8 cellular contexts compared by ENCODE assay signal in the genomic region with DNA sequence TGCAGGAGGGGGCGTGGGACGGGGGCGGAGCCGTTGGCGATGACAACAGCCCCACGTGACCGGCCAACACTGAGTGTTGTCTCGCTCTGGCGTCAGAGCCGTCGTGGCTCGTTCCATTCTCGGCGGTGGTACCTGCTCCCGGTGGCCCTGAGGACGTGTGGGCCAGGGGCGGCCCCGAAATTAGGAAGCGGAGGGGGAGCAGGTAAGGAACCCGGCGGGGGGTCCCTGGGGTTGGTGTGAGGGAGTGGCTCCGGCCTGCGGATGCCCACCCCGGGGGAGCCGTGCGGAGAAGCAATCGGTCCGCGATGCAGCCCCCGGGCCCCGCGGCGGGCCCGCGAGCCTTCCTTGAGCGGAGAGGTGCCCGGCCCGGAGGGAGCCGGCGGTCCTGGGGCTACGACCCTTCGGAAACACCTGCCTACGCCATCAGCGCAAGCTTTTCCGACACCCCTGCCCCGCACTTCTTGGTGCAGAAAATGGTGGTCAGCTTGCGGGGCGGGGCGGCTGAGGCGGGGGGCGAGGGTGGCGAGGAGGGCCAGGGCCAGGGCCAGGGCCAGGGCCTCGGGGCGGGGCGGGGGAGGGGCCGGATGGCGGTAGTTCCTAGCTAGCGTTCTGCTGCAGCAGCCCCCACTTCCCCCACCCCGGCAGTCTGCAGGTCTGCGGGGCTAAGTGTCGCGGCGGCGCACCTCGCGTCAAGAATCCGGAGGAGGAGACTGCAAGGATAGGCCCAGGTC. TPM values are rescaled to one million over a fixed set of nuclear protein-coding genes. Genes with fewer than 3 reads are reported as not detected.
DNase-seq lines count a peak whose midpoint lies in the region; ATAC-seq and TF ChIP-seq lines count a peak whose summit lies in the region.

Gene BEX4, plus strand, starts transcription at position 72 of the 731 bp plus-strand sequence. CDS start 1,046 bp downstream, outside the sequence.

- H3K9me3 Mint-ChIP-seq in CD4-positive, alpha-beta memory T cell, result no peaks in the 10 kb centered on the region
- no peaks in the 10 kb centered on the region for H3K9me3 Mint-ChIP-seq in activated naive CD4-positive, alpha-beta T cell treated with anti-CD3 and anti-CD28 coated beads, Interleukin-2, amount 10 ng/mL, durations not matched to agents 7 days and 5 days

- H3K27ac Mint-ChIP-seq in CD4-positive, alpha-beta memory T cell, result peak within 1 kb of the TSS; percentile 74 to 95 (median 90)
- peak within 1 kb of the TSS; percentile 87 for H3K27ac Mint-ChIP-seq in activated naive CD4-positive, alpha-beta T cell treated with anti-CD3 and anti-CD28 coated beads, Interleukin-2, amount 10 ng/mL, durations not matched to agents 7 days and 5 days

- CTCF ChIA-PET in CD4-positive, alpha-beta memory T cell (lab: Charles Lee; ENCODE audit: partially characterized antibody), result interaction anchor here (1.2 kb wide), 1 partner anchor 249 kb away, joined by 3 read pairs; no protein-coding TSS in a partner anchor
- CTCF ChIA-PET in activated naive CD4-positive, alpha-beta T cell treated with anti-CD3 and anti-CD28 coated beads, Interleukin-2, amount 10 ng/mL, durations not matched to agents 7 days and 5 days (lab: Charles Lee), result no interaction called here

- H3K36me3 Mint-ChIP-seq in CD4-positive, alpha-beta memory T cell, result peaks cover 3 to 10% of the 10 kb centered on the region in 2 donors
- H3K36me3 Mint-ChIP-seq in activated naive CD4-positive, alpha-beta T cell treated with anti-CD3 and anti-CD28 coated beads, Interleukin-2, amount 10 ng/mL, durations not matched to agents 7 days and 5 days, result peaks cover 8% of the 10 kb centered on the region

- intact Hi-C loops in CD4-positive, alpha-beta memory T cell (cut with micrococcal nuclease), result loop anchor here (2.0 to 10.0 kb wide), 4 partner anchors 40 to 472 kb away; partner anchors contain the start of genes BEX2, MORF4L2 and TCEAL8

- H3K4me3 ChIP-seq in CD4-positive, alpha-beta memory T cell (ENCODE audit: low read length in 2 of 2), result peak within 1 kb of the TSS; percentile 9 to 17
- H3K4me3 ChIP-seq in SJSA1, result peak within 1 kb of the TSS; percentile 31

- no peaks in the 10 kb centered on the region for H3K27me3 ChIP-seq in CD4-positive, alpha-beta memory T cell (ENCODE audit: insufficient read depth, low read length)
- H3K27me3 ChIP-seq in SJSA1 (replicated peaks), result no peaks in the 10 kb centered on the region

- DNase-seq in CD4-positive, alpha-beta memory T cell, result peak; percentile 76 to 83 (median 78)
- DNase-seq in SJSA1 (ENCODE audit: low read depth in 1 of 2, low spot score in 2 of 2), result peak; percentile 1 to 43
- DNase-seq in activated naive CD4-positive, alpha-beta T cell treated with anti-CD3 and anti-CD28 coated beads, Interleukin-2, amount 10 ng/mL, durations not matched to agents 7 days and 5 days, result peak; percentile 89
- DNase-seq in germinal center (ENCODE audit: low spot score), result peak; percentile 80
- peak; percentile 65 for DNase-seq in occipital lobe (lab: John Stamatoyannopoulos, UW)

- no peak for TF ChIP-seq CTCF in subcutaneous adipose tissue (IDR thresholded peaks at IDR 0.05; ENCODE audit: low read depth)

- ATAC-seq in GM19438 (IDR thresholded peaks at IDR 0.05; ENCODE audit: low read depth, unreplicated experiment), result peak; percentile 93
- ATAC-seq in HG03558 (IDR thresholded peaks at IDR 0.05; ENCODE audit: extremely low read depth, unreplicated experiment), result peak; percentile 71

- POLR2A ChIA-PET in CD4-positive, alpha-beta memory T cell (lab: Charles Lee; ENCODE audit: partially characterized antibody), result interaction anchor here (0.7 to 1.8 kb wide), 4 partner anchors 39 to 249 kb away, joined by 4 to 10 read pairs (median 6); partner anchors contain the start of genes BEX2 and TCEAL8

- H3K4me1 Mint-ChIP-seq in CD4-positive, alpha-beta memory T cell, result peaks cover 0 to 17% (median 4%) of the 10 kb centered on the region in 4 donors
- H3K4me1 Mint-ChIP-seq in activated naive CD4-positive, alpha-beta T cell treated with anti-CD3 and anti-CD28 coated beads, Interleukin-2, amount 10 ng/mL, durations not matched to agents 7 days and 5 days, result peaks cover 8% of the 10 kb centered on the region

- peaks cover 0 to 1% of the 10 kb centered on the region in 2 donors for H3K27me3 Mint-ChIP-seq in CD4-positive, alpha-beta memory T cell
- H3K27me3 Mint-ChIP-seq in activated naive CD4-positive, alpha-beta T cell treated with anti-CD3 and anti-CD28 coated beads, Interleukin-2, amount 10 ng/mL, durations not matched to agents 7 days and 5 days, result peaks cover 10% of the 10 kb centered on the region

- H3K4me3 Mint-ChIP-seq in CD4-positive, alpha-beta memory T cell, result peak within 1 kb of the TSS; percentile 82 to 92 (median 88)
- H3K4me3 Mint-ChIP-seq in activated naive CD4-positive, alpha-beta T cell treated with anti-CD3 and anti-CD28 coated beads, Interleukin-2, amount 10 ng/mL, durations not matched to agents 7 days and 5 days, result peak within 1 kb of the TSS; percentile 80

- H3K36me3 ChIP-seq in CD4-positive, alpha-beta memory T cell (ENCODE audit: insufficient read depth, low read length), result no peaks in the 10 kb centered on the region
- H3K36me3 ChIP-seq in SJSA1, result no peaks in the 10 kb centered on the region

- H3K4me1 ChIP-seq in CD4-positive, alpha-beta memory T cell (ENCODE audit: insufficient read depth, low read length), result peaks cover 12% of the 10 kb centered on the region
- H3K4me1 ChIP-seq in SJSA1 (replicated peaks), result no peaks in the 10 kb centered on the region; the same call in 1 of the 2 replicates

- H3K9me3 ChIP-seq in CD4-positive, alpha-beta memory T cell (ENCODE audit: control insufficient read depth in 1 of 2, low read length in 2 of 2), result no peaks in the 10 kb centered on the region
- no peaks in the 10 kb centered on the region for H3K9me3 ChIP-seq in SJSA1 (replicated peaks)

- peak within 1 kb of the TSS; percentile 77 for H3K27ac ChIP-seq in CD4-positive, alpha-beta memory T cell (ENCODE audit: low read depth, low read length)
- H3K27ac ChIP-seq in SJSA1, result no peak within 1 kb of the TSS

RNA-seq across cellular contexts. Expression of gene BEX4, which starts in this region (rescaled TPM):
- total RNA-seq in CD4-positive, alpha-beta memory T cell, result 10 to 100 TPM; 38.9 to 39.6 TPM
- 100 to 1,000 TPM in 1 of 2 donors, 10 to 100 TPM in 1; 58.3 to 101 TPM for polyA plus RNA-seq in CD4-positive, alpha-beta memory T cell
- total RNA-seq in SJSA1 (2014; rRNA removed; shearing (Covaris generic)), result 0.74 and 1.7 TPM in 2 replicates
- total RNA-seq in occipital lobe, result 98.1 TPM
- total RNA-seq in subcutaneous adipose tissue, result 10 to 100 TPM; 13.9 to 36.7 (median 15.5) TPM

Comparison
In these comparisons a context has a peak if more than half of its experiments do, and no peak if none do; other contexts are left out.
1. DNase-seq: peak in every context shown above with its lines; median percentile 89 in activated naive CD4-positive, alpha-beta T cell treated with anti-CD3 and anti-CD28 coated beads, Interleukin-2, amount 10 ng/mL, durations not matched to agents 7 days and 5 days; 80 in germinal center; 78 in CD4-positive, alpha-beta memory T cell; 65 in occipital lobe; 22 in SJSA1.